8 cellular contexts compared by ENCODE assay signal in the genomic region with DNA sequence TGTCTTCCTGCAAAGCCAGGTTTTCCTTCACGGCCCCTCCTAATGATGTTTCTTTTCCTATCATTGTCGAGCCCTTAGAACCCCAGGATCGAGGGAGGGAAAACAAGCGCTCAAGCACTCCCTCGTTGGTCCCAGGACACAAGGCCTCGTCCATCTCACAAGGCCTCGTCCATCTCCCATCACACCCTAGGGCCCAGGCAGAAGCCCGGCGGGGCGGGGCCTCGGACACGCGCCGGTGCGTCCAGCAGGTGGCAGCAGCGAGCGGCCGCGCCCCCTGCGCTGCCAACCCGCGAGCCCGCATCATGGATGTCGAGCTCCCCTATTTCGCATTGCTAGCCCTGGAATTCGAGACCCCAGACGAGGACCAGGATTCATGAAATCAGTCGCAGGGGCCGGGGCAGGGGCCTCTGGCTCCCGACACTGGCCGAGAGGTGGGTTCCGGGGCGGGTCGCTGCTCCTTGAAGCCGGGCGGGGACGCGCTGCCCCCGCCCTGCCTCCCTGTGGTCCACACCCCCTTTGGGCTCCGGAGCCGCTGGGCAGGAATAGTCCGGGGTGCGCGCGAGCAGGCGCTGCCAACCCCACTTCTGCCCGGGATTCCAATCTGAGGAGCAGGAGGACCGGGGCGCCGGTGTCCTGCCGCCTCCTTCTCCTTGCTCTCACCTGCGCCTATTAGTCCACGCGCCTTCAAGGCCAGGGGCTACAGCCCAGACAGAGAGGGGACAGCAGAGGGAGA. TPM values are rescaled to one million over a fixed set of nuclear protein-coding genes. Genes with fewer than 3 reads are reported as not detected.
DNase-seq lines count a peak whose midpoint lies in the region; ATAC-seq and TF ChIP-seq lines count a peak whose summit lies in the region.

Gene ABLIM3, plus strand, starts transcription at position 270 of the 733 bp plus-strand sequence. CDS start 603 bp downstream, outside the sequence.

- no peaks in the 10 kb centered on the region for H3K27me3 ChIP-seq in lung (ENCODE audit: control insufficient read depth, insufficient read depth)

- H3K27ac ChIP-seq in lung (ENCODE audit: low read depth in 1 of 2, low read length in 1 of 2), result peak within 1 kb of the TSS; percentile 72 to 93

- peak within 1 kb of the TSS; percentile 55 for H3K4me3 ChIP-seq in lung

- DNase-seq in NCI-H524 (lab: John Stamatoyannopoulos, UW) (peak; percentile 23 to 54), NCI-H524 treated with DMSO at 0.1 percent for 48 hours (lab: John Stamatoyannopoulos, UW) (no peak), NCI-H345 (lab: John Stamatoyannopoulos, UW) (peak; percentile 77), lung (ENCODE audit: low spot score) (peak; percentile 71)
- DNase-seq in activated CD8-positive, alpha-beta memory T cell treated with anti-CD3 and anti-CD28 coated beads for 1 hour (ENCODE audit: extremely low read depth in 1 of 2, low read depth in 1 of 2), result peak; percentile 17 to 61
- DNase-seq in effector CD4-positive, alpha-beta T cell, result peak; percentile 57
- peak; percentile 8 to 71 (median 58) for DNase-seq in stimulated activated CD4-positive, alpha-beta T cell treated with anti-CD3 and anti-CD28 coated beads, TNF-alpha, amount 100 ng/mL, for 1 hour (ENCODE audit: low read depth in 3 of 3, low spot score in 1 of 3)

- WGBS in lung, 2 donors, result 4 to 8% methylated on average over 49 to 54 of the region's 54 CpGs

- ATAC-seq in HG02885 (IDR thresholded peaks at IDR 0.05; ENCODE audit: poor library complexity, unreplicated experiment) (peak; percentile 95), lung (ENCODE audit: insufficient read depth, low FRiP score) (peak; percentile 94)

- H3K4me1 ChIP-seq in lung (ENCODE audit: control insufficient read depth in 2 of 2, insufficient read depth in 2 of 2, low read length in 2 of 2), result peaks cover 0 to 14% of the 10 kb centered on the region in 2 donors

- peak; percentile 82 for TF ChIP-seq CTCF in lung (IDR thresholded peaks at IDR 0.05; ENCODE audit: control extremely low read depth, extremely low read depth)

- H3K9me3 ChIP-seq in lung (ENCODE audit: control insufficient read depth in 2 of 2, insufficient read depth in 1 of 2, low read length in 1 of 2), result no peaks in the 10 kb centered on the region

- H3K36me3 ChIP-seq in lung (ENCODE audit: control insufficient read depth in 2 of 2, insufficient read depth in 2 of 2, low read length in 2 of 2), result no peaks in the 10 kb centered on the region

RNA-seq across cellular contexts. Expression of gene ABLIM3, which starts in this region (rescaled TPM):
- total RNA-seq in lung, result 10 to 100 TPM; 46.8 to 54.2 TPM
- 10 to 100 TPM in 1 of 2 donors, 1 to 10 TPM in 1; 8.0 to 20.5 TPM for polyA plus RNA-seq in lung
